In genomic region chr12:125593269-125593668, GRCh38 we compare ENCODE assay signal across 27 cellular contexts.
"Had no signal": no experiment of that assay in that cellular context is flagged by ENCODE, and none has a peak within 500 bp of the region (broad histone marks: within the 10 kb centered on the region; RNA-seq: fewer than 3 reads in every experiment).

No MANE protein-coding gene starts in this region.

- H3K27me3 ChIP-seq: colonic mucosa, dorsolateral prefrontal cortex, esophagus squamous epithelium, foreskin keratinocyte, gastrocnemius medialis, gastroesophageal sphincter, heart left ventricle, heart right ventricle had no signal

- H3K4me1 ChIP-seq: colonic mucosa, esophagus squamous epithelium, foreskin keratinocyte, gastrocnemius medialis, gastroesophageal sphincter, heart left ventricle, heart right ventricle had no signal

- ATAC-seq: effector memory CD8-positive, alpha-beta T cell; esophagus mucosa; foreskin keratinocyte; gastrocnemius medialis; gastroesophageal sphincter; heart left ventricle; heart right ventricle had no signal

- H3K9me3 ChIP-seq: colonic mucosa, esophagus squamous epithelium, gastrocnemius medialis had no signal

- H3K27ac ChIP-seq: colonic mucosa, coronary artery, epithelial cell of prostate, esophagus squamous epithelium, foreskin keratinocyte, gastrocnemius medialis, gastroesophageal sphincter, heart left ventricle, heart right ventricle had no signal

- H3K4me3 ChIP-seq: colonic mucosa, coronary artery, dorsolateral prefrontal cortex, esophagus squamous epithelium, gastrocnemius medialis, gastroesophageal sphincter, heart left ventricle, heart right ventricle had no signal

- DNase-seq: colonic mucosa; cortex of kidney; dermis blood vessel endothelial cell; dorsolateral prefrontal cortex; effector CD4-positive, alpha-beta T cell; effector CD8-positive, alpha-beta T cell; effector memory CD4-positive, alpha-beta T cell; effector memory CD8-positive, alpha-beta T cell; endodermal cell; erythroblast; esophagus squamous epithelium; foreskin fibroblast; foreskin keratinocyte; foreskin melanocyte; gastrocnemius medialis; glutamatergic neuron; head of caudate nucleus; heart left ventricle; heart right ventricle had no signal

- H3K36me3 ChIP-seq: colonic mucosa, esophagus squamous epithelium, gastrocnemius medialis, gastroesophageal sphincter, heart left ventricle, heart right ventricle had no signal

- FAIRE-seq: colon, endometrium, endothelial cell of umbilical vein, frontal cortex had no signal
